In genomic region chr3:158731938-158732855, GRCh38 we compare ENCODE assay signal across 8 cellular contexts. TPM values are rescaled to one million over a fixed set of nuclear protein-coding genes. Genes with fewer than 3 reads are reported as not detected.
DNase-seq lines count a peak whose midpoint lies in the region; ATAC-seq and TF ChIP-seq lines count a peak whose summit lies in the region.

TSS of gene RARRES1 (minus strand) at chr3:158732457. CDS start at chr3:158732415, 42 bp downstream.

- ATAC-seq in HG02678 (IDR thresholded peaks at IDR 0.05; ENCODE audit: unreplicated experiment), result peak; percentile 90

- peaks cover 7% of the 10 kb centered on the region for H3K9me3 Mint-ChIP-seq in progenitor cell of endocrine pancreas (ENCODE audit: low read depth)

- peaks cover 7% of the 10 kb centered on the region for H3K36me3 Mint-ChIP-seq in progenitor cell of endocrine pancreas (ENCODE audit: insufficient read depth)

- H3K9me3 ChIP-seq in left ventricle myocardium inferior (replicated peaks), result peaks cover 15% of the 10 kb centered on the region

- H3K27me3 ChIP-seq in left ventricle myocardium inferior (ENCODE audit: low read depth), result no peaks in the 10 kb centered on the region

- H3K4me3 Mint-ChIP-seq in progenitor cell of endocrine pancreas (ENCODE audit: low read depth), result peak within 1 kb of the TSS; percentile 71

- peaks cover 8% of the 10 kb centered on the region for H3K36me3 ChIP-seq in left ventricle myocardium inferior

- DNase-seq in DMS153 treated with DMSO at 0.1 percent for 48 hours (lab: John Stamatoyannopoulos, UW; ENCODE audit: unreplicated experiment), result peak; percentile 10
- DNase-seq in DMS153 (lab: John Stamatoyannopoulos, UW), result no peak
- DNase-seq in NCI-H526 treated with DMSO at 0.1 percent for 48 hours (lab: John Stamatoyannopoulos, UW), result peak; percentile 14
- peak; percentile 67 for DNase-seq in amniotic epithelial cell (ENCODE audit: low read depth)
- peak; percentile 77 for DNase-seq in left ventricle myocardium inferior
- DNase-seq in progenitor cell of endocrine pancreas (ENCODE audit: low spot score, unreplicated experiment), result peak; percentile 51
- DNase-seq in SK-N-DZ (ENCODE audit: low spot score), result no peak

- H3K27ac ChIP-seq in left ventricle myocardium inferior (replicated peaks), result peak within 1 kb of the TSS; percentile 74

- H3K4me3 ChIP-seq in left ventricle myocardium inferior, result peak within 1 kb of the TSS; percentile 77

- peak within 1 kb of the TSS; percentile 59 for H3K27ac Mint-ChIP-seq in progenitor cell of endocrine pancreas

- intact Hi-C loops in left ventricle myocardium inferior (cut with micrococcal nuclease), result no loop called here

- H3K27me3 Mint-ChIP-seq in progenitor cell of endocrine pancreas, result no peaks in the 10 kb centered on the region

- H3K4me1 ChIP-seq in left ventricle myocardium inferior, result peaks cover 29% of the 10 kb centered on the region

- H3K4me1 Mint-ChIP-seq in progenitor cell of endocrine pancreas (ENCODE audit: low read depth), result peaks cover 3% of the 10 kb centered on the region

- TF ChIP-seq CTCF in left ventricle myocardium inferior (IDR thresholded peaks at IDR 0.05; ENCODE audit: borderline replicate concordance) (no peak), progenitor cell of endocrine pancreas (IDR thresholded peaks at IDR 0.05; ENCODE audit: unreplicated experiment) (peak; percentile 21)

RNA-seq across cellular contexts. Expression of gene RARRES1, which starts in this region (rescaled TPM):
- total RNA-seq in left ventricle myocardium inferior (8.4 TPM), progenitor cell of endocrine pancreas (1.1 and 3.3 TPM in 2 replicates)
- polyA plus RNA-seq in SK-N-DZ (2014; cell fraction: cytosol; rRNA removed), result not detected in 2 replicates
- polyA plus RNA-seq in SK-N-DZ (2014; cell fraction: nucleus; rRNA removed), result not detected in 2 replicates

Comparison
In these comparisons a context has a peak if more than half of its experiments do, and no peak if none do; other contexts are left out.
1. DNase-seq: peak in DMS153 treated with DMSO at 0.1 percent for 48 hours (single experiment), NCI-H526 treated with DMSO at 0.1 percent for 48 hours (single experiment), amniotic epithelial cell (single experiment), left ventricle myocardium inferior (single experiment) and progenitor cell of endocrine pancreas (single experiment); none in DMS153 (single experiment) and SK-N-DZ (single experiment).